8 cellular contexts compared by ENCODE assay signal in the genomic region with DNA sequence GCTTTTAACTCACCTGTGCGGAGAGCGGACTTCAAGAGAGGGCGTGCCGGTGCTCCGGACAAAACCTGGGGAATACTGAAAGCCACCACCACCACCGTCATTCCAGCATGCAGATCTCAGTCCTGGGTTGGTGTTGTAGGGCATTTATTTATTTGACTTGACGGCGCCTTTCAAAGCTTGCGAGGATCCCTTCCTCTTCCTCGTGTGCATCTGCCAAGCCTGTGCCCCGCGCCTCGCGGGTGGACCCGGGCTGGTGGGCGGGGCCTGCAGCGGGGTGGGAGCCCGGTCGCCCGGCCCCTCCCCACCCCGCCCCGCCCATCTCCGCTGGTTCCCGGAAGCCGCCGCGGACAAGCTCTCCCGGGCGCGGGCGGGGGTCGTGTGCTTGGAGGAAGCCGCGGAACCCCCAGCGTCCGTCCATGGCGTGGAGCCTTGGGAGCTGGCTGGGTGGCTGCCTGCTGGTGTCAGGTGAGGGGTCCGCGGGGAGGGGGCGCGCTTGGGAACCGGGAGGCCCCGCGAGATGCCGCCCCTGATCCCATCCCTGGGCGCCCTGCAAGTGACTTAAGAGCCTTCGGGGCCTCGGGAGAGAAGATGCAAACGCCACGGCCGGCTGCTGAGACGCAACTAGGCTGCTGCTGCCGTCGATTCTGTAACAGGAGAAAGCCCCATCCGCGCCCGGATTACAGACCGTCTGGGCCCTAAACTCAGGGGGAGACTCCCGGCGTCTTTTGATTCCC. TPM values are rescaled to one million over a fixed set of nuclear protein-coding genes. Genes with fewer than 3 reads are reported as not detected.
DNase-seq lines count a peak whose midpoint lies in the region; ATAC-seq and TF ChIP-seq lines count a peak whose summit lies in the region.

A gene (plus strand): TSS at position 318 of the 734 bp plus-strand sequence. CDS start 99 bp downstream, at position 417.

- H3K23ac ChIP-seq in mesenchymal stem cell (ENCODE audit: low read length in 2 of 2): peak within 1 kb of the TSS in 1 of 2 experiments; percentile 94

- peak within 1 kb of the TSS; percentile 79 for H4K91ac ChIP-seq in mesenchymal stem cell (ENCODE audit: low read length)

- POLR2A ChIA-PET in AG04449 (lab: Yijun Ruan, JAX): interaction anchor here (1.0 to 1.3 kb wide), 2 partner anchors 21 to 59 kb away, joined by 5 to 8 read pairs; a partner anchor contains a TSS
- POLR2A ChIA-PET in activated CD8-positive, alpha-beta memory T cell treated with anti-CD3 and anti-CD28 coated beads for 36 hours (lab: Charles Lee): interaction anchor here (0.6 to 1.7 kb wide), 6 partner anchors 10 to 59 kb away, joined by 3 to 6 read pairs (median 4); a partner anchor contains a TSS

- peak within 1 kb of the TSS; percentile 67 to 82 for H3K4ac ChIP-seq in mesenchymal stem cell (ENCODE audit: low read depth in 1 of 2, low read length in 2 of 2)

- DNase-seq in AG04449 (ENCODE audit: low read depth, low spot score) (no peak), NOMO-1 treated with DMSO at 0.1 percent for 48 hours (lab: John Stamatoyannopoulos, UW; ENCODE audit: unreplicated experiment) (peak; percentile 62), mesenchymal stem cell (peak; percentile 75)
- DNase-seq in effector memory CD4-positive, alpha-beta T cell: peak; percentile 55 to 68 (median 64)
- DNase-seq in stimulated activated CD8-positive, alpha-beta memory T cell treated with anti-CD3 and anti-CD28 coated beads, Interleukin-12 subunit alpha, Interleukin-12 subunit beta, amount 100 ng/mL, for 24 hours (ENCODE audit: extremely low read depth): peak; percentile 40

- H2BK5ac ChIP-seq in mesenchymal stem cell (ENCODE audit: low read depth, low read length, poor library complexity, severe bottlenecking): peak within 1 kb of the TSS; percentile 5

- peak within 1 kb of the TSS; percentile 76 for H3K27ac ChIP-seq in effector memory CD4-positive, alpha-beta T cell (ENCODE audit: insufficient read depth, low read length, poor library complexity, severe bottlenecking)
- no peak within 1 kb of the TSS for H3K27ac ChIP-seq in mesenchymal stem cell (ENCODE audit: low read length, poor library complexity, severe bottlenecking)

- TF ChIP-seq CTCF in AG04449 (IDR thresholded peaks at IDR 0.05; ENCODE audit: insufficient read depth, low read length, missing control alignments): no peak

- peak within 1 kb of the TSS; percentile 93 for H2AFZ ChIP-seq in mesenchymal stem cell (ENCODE audit: low read depth, low read length)

- peaks cover 30% of the 10 kb centered on the region for H3K4me1 ChIP-seq in effector memory CD4-positive, alpha-beta T cell (ENCODE audit: control insufficient read depth, insufficient read depth, low read length, poor library complexity, severe bottlenecking)
- peaks cover 13% of the 10 kb centered on the region for H3K4me1 ChIP-seq in mesenchymal stem cell (ENCODE audit: control insufficient read depth, insufficient read depth, low read depth, low read length)

- H3K4me2 ChIP-seq in mesenchymal stem cell (ENCODE audit: low read length, poor library complexity, severe bottlenecking): peak within 1 kb of the TSS; percentile 94

- WGBS in mesenchymal stem cell: under 1% methylated on average over 54 of the region's 60 CpGs

- peak within 1 kb of the TSS; percentile 93 to 96 for H3K18ac ChIP-seq in mesenchymal stem cell (ENCODE audit: low read depth in 1 of 2, low read length in 2 of 2)

- CTCF ChIA-PET in AG04449 (lab: Yijun Ruan, JAX): interaction anchor here (0.7 to 1.6 kb wide), 5 partner anchors 13 to 179 kb away, joined by 3 to 6 read pairs (median 3); no protein-coding TSS in a partner anchor
- CTCF ChIA-PET in activated CD8-positive, alpha-beta memory T cell treated with anti-CD3 and anti-CD28 coated beads for 36 hours (lab: Charles Lee): interaction anchor here (0.7 to 2.1 kb wide), 5 partner anchors 9 to 179 kb away, joined by 3 to 6 read pairs (median 3); no protein-coding TSS in a partner anchor

- peak within 1 kb of the TSS; percentile 66 for H2BK120ac ChIP-seq in mesenchymal stem cell (ENCODE audit: low read depth, low read length)

- H2AK5ac ChIP-seq in mesenchymal stem cell (ENCODE audit: low read length, severe bottlenecking): no peak within 1 kb of the TSS

- H3K4me3 ChIP-seq in AG04449 (ENCODE audit: low read depth, low read length): peak within 1 kb of the TSS; percentile 79
- peak within 1 kb of the TSS; percentile 69 for H3K4me3 ChIP-seq in effector memory CD4-positive, alpha-beta T cell (ENCODE audit: insufficient read depth, low read depth, low read length, poor library complexity, severe bottlenecking)
- peak within 1 kb of the TSS; percentile 77 to 86 for H3K4me3 ChIP-seq in mesenchymal stem cell (ENCODE audit: insufficient read depth in 1 of 2, low read depth in 1 of 2, low read length in 2 of 2)

- ATAC-seq in GM19023 (IDR thresholded peaks at IDR 0.05; ENCODE audit: unreplicated experiment) (peak; percentile 53), HG03460 (IDR thresholded peaks at IDR 0.05; ENCODE audit: unreplicated experiment) (peak; percentile 36)

- no peaks in the 10 kb centered on the region for H3K27me3 ChIP-seq in effector memory CD4-positive, alpha-beta T cell (replicated peaks; ENCODE audit: control insufficient read depth, insufficient read depth, low read length, poor library complexity, severe bottlenecking)
- H3K27me3 ChIP-seq in mesenchymal stem cell (ENCODE audit: control insufficient read depth in 1 of 2, insufficient read depth in 1 of 2, low read length in 2 of 2): no peaks in the 10 kb centered on the region

- H3K14ac ChIP-seq in mesenchymal stem cell (ENCODE audit: low read length in 2 of 2): peak within 1 kb of the TSS in 1 of 2 experiments; percentile 95

- H3K36me3 ChIP-seq in effector memory CD4-positive, alpha-beta T cell (ENCODE audit: control insufficient read depth, insufficient read depth, low read length): peaks cover 11% of the 10 kb centered on the region
- H3K36me3 ChIP-seq in mesenchymal stem cell (ENCODE audit: control insufficient read depth in 1 of 2, insufficient read depth in 2 of 2, low read depth in 1 of 2, low read length in 2 of 2): peaks cover 21 to 35% of the 10 kb centered on the region in 2 experiments

- peak within 1 kb of the TSS in 1 of 2 experiments; percentile 6 for H2BK12ac ChIP-seq in mesenchymal stem cell (ENCODE audit: low read length in 2 of 2)

- H3K9ac ChIP-seq in mesenchymal stem cell (ENCODE audit: low read length): peak within 1 kb of the TSS; percentile 93

- peak within 1 kb of the TSS; percentile 98 for H4K8ac ChIP-seq in mesenchymal stem cell (ENCODE audit: low read length)

- peaks cover 28% of the 10 kb centered on the region for H3K79me1 ChIP-seq in mesenchymal stem cell (replicated peaks; ENCODE audit: low read length, poor library complexity, severe bottlenecking)

- H3K9me3 ChIP-seq in effector memory CD4-positive, alpha-beta T cell (ENCODE audit: control insufficient read depth, low read length): no peaks in the 10 kb centered on the region
- no peaks in the 10 kb centered on the region for H3K9me3 ChIP-seq in mesenchymal stem cell (ENCODE audit: control insufficient read depth, low read length)

- H2BK15ac ChIP-seq in mesenchymal stem cell (ENCODE audit: low read depth, poor library complexity, severe bottlenecking): peak within 1 kb of the TSS; percentile 86

RNA-seq across cellular contexts. Expression of the gene that starts here (rescaled TPM):
- total RNA-seq in activated CD8-positive, alpha-beta memory T cell treated with anti-CD3 and anti-CD28 coated beads for 36 hours: 10 to 100 TPM; 21.7 to 24.1 TPM
- polyA plus RNA-seq in mesenchymal stem cell (2013, experiment 1 of 2): 30.1 TPM
- polyA plus RNA-seq in mesenchymal stem cell (2013, experiment 2 of 2): 31.4 TPM
